ENCODE assay signal across 8 cellular contexts in the genomic region with DNA sequence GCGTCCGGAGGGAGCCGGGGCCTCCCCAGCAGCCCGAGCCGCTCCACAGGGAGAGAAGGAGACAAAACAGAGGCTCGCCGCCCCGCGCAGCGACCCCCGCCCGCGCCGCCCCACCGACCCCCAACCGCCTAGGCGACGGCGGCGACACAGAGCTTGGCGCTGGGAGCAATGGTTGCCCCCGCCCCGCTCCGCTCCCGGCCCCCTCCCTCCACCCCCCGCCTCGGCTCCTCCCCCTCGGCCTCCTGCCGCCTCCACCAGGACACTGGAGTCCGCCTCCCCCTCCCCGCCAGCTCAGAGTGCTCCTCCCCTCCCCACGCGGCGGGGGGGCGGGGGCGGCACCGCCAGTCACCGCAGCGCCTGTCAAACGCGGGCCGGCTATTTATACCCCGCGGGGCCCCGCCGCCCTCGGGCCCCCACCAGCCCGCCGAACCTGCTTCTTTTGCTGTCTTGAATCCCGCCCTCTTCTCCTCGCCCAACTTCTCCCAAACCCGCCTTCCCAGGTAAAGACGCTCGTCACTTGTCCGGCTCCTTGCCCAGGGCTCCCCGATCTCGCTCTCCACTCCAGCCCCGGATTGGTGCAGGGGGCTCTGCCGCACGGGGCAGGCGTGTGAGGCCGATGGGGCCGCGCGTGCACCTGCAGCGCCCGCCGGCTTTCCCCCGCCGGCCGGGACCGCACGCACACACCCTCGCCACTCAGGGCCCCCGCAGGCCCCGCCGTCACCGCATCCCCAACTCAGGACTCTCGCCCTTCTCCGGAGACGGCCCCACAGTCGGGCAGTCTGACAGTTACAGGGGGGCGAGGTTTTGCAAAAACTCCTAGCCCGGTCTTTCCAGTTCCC. TPM values are rescaled to one million over a fixed set of nuclear protein-coding genes. Genes with fewer than 3 reads are reported as not detected.
DNase-seq lines count a peak whose midpoint lies in the region; ATAC-seq and TF ChIP-seq lines count a peak whose summit lies in the region.

A gene (minus strand): TSS at position 170 of the 839 bp plus-strand sequence. CDS start 39,517 bp downstream, outside the sequence.

- POLR2A ChIA-PET in PC-3 (lab: Charles Lee; ENCODE audit: unreplicated experiment): interaction anchor here (0.6 kb wide), 3 partner anchors 82 to 146 kb away, joined by 3 to 6 read pairs (median 4); no protein-coding TSS in a partner anchor

- no peaks in the 10 kb centered on the region for H3K9me2 ChIP-seq in PC-3 (replicated peaks; ENCODE audit: low read length)

- H3K4me3 ChIP-seq in PC-3 (ENCODE audit: low read length): peak within 1 kb of the TSS; percentile 95
- peak within 1 kb of the TSS; percentile 97 for H3K4me3 ChIP-seq in mucosa of stomach (ENCODE audit: low read length)

- H3K27ac ChIP-seq in PC-3 (ENCODE audit: low read length): peak within 1 kb of the TSS; percentile 44

- peak within 1 kb of the TSS; percentile 90 for H3K27ac Mint-ChIP-seq in activated T-cell treated with anti-CD3 and anti-CD28 coated beads, Interleukin-2, amount 50 U/mL, for 24 hours

- no TSS peak for BruUV-seq in PC-3 (replicated peaks; lab: Mats Ljungman, UMichigan)

- TF ChIP-seq EP300 in Ishikawa (IDR thresholded peaks at IDR 0.05; ENCODE audit: borderline replicate concordance): no peak

- H3K4me1 ChIP-seq in PC-3 (ENCODE audit: insufficient read depth, low read length): peaks cover 12% of the 10 kb centered on the region
- H3K4me1 ChIP-seq in mucosa of stomach (ENCODE audit: control insufficient read depth, insufficient read depth, low read length): peaks cover 2% of the 10 kb centered on the region

- ATAC-seq in GM21619 (IDR thresholded peaks at IDR 0.05; ENCODE audit: unreplicated experiment) (peak; percentile 32), PC-3 (peak; percentile 42)

- peaks cover 18% of the 10 kb centered on the region for H3K79me2 ChIP-seq in PC-3 (ENCODE audit: low read length)

- H3K36me3 ChIP-seq in PC-3 (ENCODE audit: low read depth, low read length) (no peaks in the 10 kb centered on the region), mucosa of stomach (ENCODE audit: control insufficient read depth, insufficient read depth, low read length) (no peaks in the 10 kb centered on the region)

- H3K36me3 Mint-ChIP-seq in activated T-cell treated with anti-CD3 and anti-CD28 coated beads, Interleukin-2, amount 50 U/mL, for 24 hours (ENCODE audit: low read depth): no peaks in the 10 kb centered on the region

- no peak for TF ChIP-seq CTCF in PC-3 (conservative IDR thresholded peaks at IDR 0.05; ENCODE audit: low read depth, low read length)

- no peaks in the 10 kb centered on the region for H4K20me1 ChIP-seq in PC-3 (ENCODE audit: low read length)

- peaks cover 13% of the 10 kb centered on the region for H3K27me3 Mint-ChIP-seq in activated T-cell treated with anti-CD3 and anti-CD28 coated beads, Interleukin-2, amount 50 U/mL, for 24 hours

- TF ChIP-seq POLR2A in erythroblast (IDR thresholded peaks at IDR 0.05; ENCODE audit: low read length): no peak

- intact Hi-C loops in PC-3 (cut with micrococcal nuclease): loop anchor here (5.0 kb wide), 1 partner anchor 95 kb away; no protein-coding TSS in a partner anchor

- H3K4me1 Mint-ChIP-seq in activated T-cell treated with anti-CD3 and anti-CD28 coated beads, Interleukin-2, amount 50 U/mL, for 24 hours (ENCODE audit: low read depth): peaks cover 26% of the 10 kb centered on the region

- H3K4me2 ChIP-seq in PC-3 (ENCODE audit: low read length): peak within 1 kb of the TSS; percentile 95

- H3F3A ChIP-seq in PC-3 (ENCODE audit: low read length, unreplicated experiment): no peaks in the 10 kb centered on the region

- TF ChIP-seq RAD21 in Ishikawa (IDR thresholded peaks at IDR 0.05; ENCODE audit: low read depth): no peak

- peak within 1 kb of the TSS; percentile 99 for H2AFZ ChIP-seq in PC-3 (ENCODE audit: low read length)

- H3K9ac ChIP-seq in PC-3 (ENCODE audit: low read length) (peak within 1 kb of the TSS; percentile 69), mucosa of stomach (ENCODE audit: low read length) (peak within 1 kb of the TSS; percentile 95)

- H3K4me3 Mint-ChIP-seq in activated T-cell treated with anti-CD3 and anti-CD28 coated beads, Interleukin-2, amount 50 U/mL, for 24 hours: peak within 1 kb of the TSS; percentile 86

- H3K27me3 ChIP-seq in PC-3 (ENCODE audit: low read length) (no peaks in the 10 kb centered on the region), mucosa of stomach (ENCODE audit: control insufficient read depth, insufficient read depth, low read length) (no peaks in the 10 kb centered on the region)

- DNase-seq in DMS 273 treated with DMSO at 0.1 percent for 48 hours (lab: John Stamatoyannopoulos, UW) (peak; percentile 36), PC-3 (peak; percentile 80), erythroblast (lab: John Stamatoyannopoulos, UW) (peak; percentile 95 to 97)
- peak; percentile 85 for DNase-seq in activated T-cell treated with anti-CD3 and anti-CD28 coated beads, Interleukin-2, amount 50 U/mL, for 24 hours
- DNase-seq in stimulated activated CD8-positive, alpha-beta memory T cell treated with anti-CD3 and anti-CD28 coated beads, Interleukin-4, amount 100 ng/mL, for 48 hours: peak; percentile 80

- H3K9me3 ChIP-seq in PC-3 (ENCODE audit: low read length) (no peaks in the 10 kb centered on the region), mucosa of stomach (ENCODE audit: control insufficient read depth, low read length) (no peaks in the 10 kb centered on the region)

- no peaks in the 10 kb centered on the region for H3K9me3 Mint-ChIP-seq in activated T-cell treated with anti-CD3 and anti-CD28 coated beads, Interleukin-2, amount 50 U/mL, for 24 hours

- CTCF ChIA-PET in PC-3 (lab: Charles Lee): interaction anchor here (0.5 to 0.6 kb wide), 2 partner anchors 117 to 124 kb away, joined by 3 to 7 read pairs; no protein-coding TSS in a partner anchor

TF ChIP-seq in Ishikawa, 13 proteins besides CTCF, POLR2A, EP300 and RAD21:
- TF ChIP-seq, protein P1, sequence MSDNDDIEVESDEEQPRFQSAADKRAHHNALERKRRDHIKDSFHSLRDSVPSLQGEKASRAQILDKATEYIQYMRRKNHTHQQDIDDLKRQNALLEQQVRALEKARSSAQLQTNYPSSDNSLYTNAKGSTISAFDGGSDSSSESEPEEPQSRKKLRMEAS (IDR thresholded peaks at IDR 0.05): peak; percentile 30; the same call in 1 of the 2 replicates
- TF ChIP-seq EGR1 (IDR thresholded peaks at IDR 0.05): peak; percentile 74; the same call in 1 of the 2 replicates
- TF ChIP-seq ZBTB7A (IDR thresholded peaks at IDR 0.05; ENCODE audit: low read depth): peak; percentile 79; the same call in 1 of the 2 replicates
- no peak for TF ChIP-seq TCF12 (IDR thresholded peaks at IDR 0.05; ENCODE audit: low read depth)

RNA-seq across cellular contexts. Expression of the gene that starts here (rescaled TPM):
- total RNA-seq in PC-3 (2014; rRNA removed): 18.5 and 20.4 TPM in 2 replicates

Comparison
In these comparisons a context has a peak if more than half of its experiments do, and no peak if none do; other contexts are left out.
1. Peak in every context shown above with its lines: DNase-seq, ATAC-seq, H3K4me3 ChIP-seq and H3K27ac ChIP-seq.
2. DNase-seq: peak in every context shown above with its lines; median percentile 96 in erythroblast; 85 in activated T-cell treated with anti-CD3 and anti-CD28 coated beads, Interleukin-2, amount 50 U/mL, for 24 hours; 80 in PC-3; 80 in stimulated activated CD8-positive, alpha-beta memory T cell treated with anti-CD3 and anti-CD28 coated beads, Interleukin-4, amount 100 ng/mL, for 48 hours; 36 in DMS 273 treated with DMSO at 0.1 percent for 48 hours.